Comparison of ENCODE assay signal across 8 cellular contexts in the genomic region with DNA sequence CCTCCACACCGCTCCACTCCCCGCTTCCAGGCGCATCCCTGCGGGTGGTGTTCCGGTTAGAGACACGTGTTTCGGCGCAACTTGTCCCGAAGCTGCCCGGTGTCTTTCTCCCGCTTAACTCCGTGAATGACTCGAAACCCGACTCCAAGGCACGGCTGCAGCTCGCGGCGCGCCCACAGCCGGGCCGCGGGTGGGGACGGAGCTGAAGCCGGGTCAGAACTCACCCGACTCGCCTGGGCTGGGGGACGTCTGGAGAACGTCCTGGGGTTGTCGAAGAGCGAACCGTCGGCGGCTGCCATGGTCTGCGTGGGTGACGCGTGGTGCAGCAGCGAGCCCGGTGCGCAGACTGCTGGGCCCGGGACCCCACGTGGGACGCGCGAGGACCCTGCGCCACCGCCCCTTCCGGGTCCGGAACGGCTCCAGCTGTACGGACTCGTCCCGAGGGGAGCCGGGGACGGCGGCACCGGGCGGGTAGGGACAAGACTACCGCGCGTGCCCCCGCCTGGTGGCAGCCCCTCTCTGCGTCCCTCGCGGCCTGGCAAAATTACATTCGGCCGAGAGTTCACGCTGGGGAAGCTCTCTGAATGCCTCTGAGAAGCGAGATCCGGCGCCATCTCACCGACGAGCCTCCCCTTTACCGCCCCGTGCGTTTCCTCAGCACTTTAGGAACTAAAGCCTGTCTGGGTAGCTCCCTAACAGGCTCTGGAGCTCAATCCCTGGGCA. TPM values are rescaled to one million over a fixed set of nuclear protein-coding genes. Genes with fewer than 3 reads are reported as not detected.
A peak's percentile ranks its signal among the peaks of the same experiment; 100 is the strongest.
DNase-seq lines count a peak whose midpoint lies in the region; ATAC-seq and TF ChIP-seq lines count a peak whose summit lies in the region.

TSS of gene DDX31 (minus strand) at position 348 of the 723 bp plus-strand sequence. CDS start at position 299, 49 bp downstream.

- H2AK5ac ChIP-seq in IMR-90 (ENCODE audit: low read depth, low read length), result peak within 1 kb of the TSS; percentile 68

- H3K79me1 ChIP-seq in IMR-90 (ENCODE audit: low read depth in 1 of 2, low read length in 2 of 2), result peaks cover 16 to 66% of the 10 kb centered on the region in 2 experiments

- no peaks in the 10 kb centered on the region for H3K9me3 ChIP-seq in IMR-90 (ENCODE audit: control insufficient read depth, insufficient read depth, low read length)

- H4K20me1 ChIP-seq in IMR-90 (ENCODE audit: insufficient read depth, low read length), result peaks cover 49% of the 10 kb centered on the region

- peak within 1 kb of the TSS; percentile 95 for H3K56ac ChIP-seq in IMR-90 (ENCODE audit: extremely low read depth, insufficient read depth, low read length)

- no peak within 1 kb of the TSS for H2BK20ac ChIP-seq in IMR-90 (ENCODE audit: low read depth, low read length)

- H2BK15ac ChIP-seq in IMR-90 (ENCODE audit: low read depth, low read length), result peak within 1 kb of the TSS; percentile 96; the same call in 2 of the 3 replicates

- peak within 1 kb of the TSS; percentile 93 for H3K23ac ChIP-seq in IMR-90 (ENCODE audit: low read depth, low read length)

- TF ChIP-seq RAD21 in IMR-90 (IDR thresholded peaks at IDR 0.05; ENCODE audit: low read length), result no peak

- no peak for TF ChIP-seq CTCF in IMR-90 (conservative IDR thresholded peaks at IDR 0.05; ENCODE audit: low read depth, low read length)
- no peak for TF ChIP-seq CTCF in RWPE1 (conservative IDR thresholded peaks at IDR 0.05; ENCODE audit: low read depth)
- no peak for TF ChIP-seq CTCF in fibroblast of pulmonary artery (IDR thresholded peaks at IDR 0.05; ENCODE audit: low read length, missing control alignments)
- no peak for TF ChIP-seq CTCF in nephron (IDR thresholded peaks at IDR 0.05; ENCODE audit: unreplicated experiment in 3 of 3)

- no peaks in the 10 kb centered on the region for H3K27me3 Mint-ChIP-seq in nephron (ENCODE audit: low read depth)

- peak within 1 kb of the TSS; percentile 100 for H2AFZ ChIP-seq in IMR-90 (replicated peaks; ENCODE audit: low read length, poor library complexity)

- peak within 1 kb of the TSS; percentile 88 for H2BK5ac ChIP-seq in IMR-90 (ENCODE audit: low read depth, low read length, poor library complexity, severe bottlenecking)

- H3K36me3 ChIP-seq in IMR-90 (ENCODE audit: control insufficient read depth, insufficient read depth, low read length), result no peaks in the 10 kb centered on the region

- H2AK9ac ChIP-seq in IMR-90 (replicated peaks; ENCODE audit: low read depth, low read length, poor library complexity), result peak within 1 kb of the TSS; percentile 99

- H3K4ac ChIP-seq in IMR-90 (ENCODE audit: low read depth, low read length), result peak within 1 kb of the TSS; percentile 97

- peak within 1 kb of the TSS; percentile 79 for H3K4me2 ChIP-seq in IMR-90 (ENCODE audit: low read depth, low read length)

- H3K9ac ChIP-seq in IMR-90 (ENCODE audit: low read depth, low read length), result peak within 1 kb of the TSS; percentile 92

- H3K9me1 ChIP-seq in IMR-90 (ENCODE audit: insufficient read depth, low read length), result peaks cover 8% of the 10 kb centered on the region

- peak within 1 kb of the TSS; percentile 88 to 97 (median 96) for H3K27ac Mint-ChIP-seq in nephron

- H3K4me1 Mint-ChIP-seq in nephron, result peaks cover 32% of the 10 kb centered on the region

- peak within 1 kb of the TSS; percentile 70 for H3K18ac ChIP-seq in IMR-90 (ENCODE audit: low read depth, low read length)

- ATAC-seq in GM21526 (IDR thresholded peaks at IDR 0.05; ENCODE audit: low FRiP score, unreplicated experiment) (peak; percentile 73), IMR-90 (ENCODE audit: low read depth) (peak; percentile 92)

- H3K36me3 Mint-ChIP-seq in nephron (ENCODE audit: low read depth), result peaks cover 12% of the 10 kb centered on the region

- no peaks in the 10 kb centered on the region for H3K9me3 Mint-ChIP-seq in nephron

- H4K5ac ChIP-seq in IMR-90 (ENCODE audit: low read depth, low read length), result peak within 1 kb of the TSS; percentile 88

- intact Hi-C loops in IMR-90 (cut with micrococcal nuclease), result loop anchor here (2.0 to 10.0 kb wide), 3 partner anchors 95 to 233 kb away; no protein-coding TSS in a partner anchor

- peak within 1 kb of the TSS; percentile 98 for H4K91ac ChIP-seq in IMR-90 (ENCODE audit: insufficient read depth, low read depth, low read length)

- H3K4me3 Mint-ChIP-seq in nephron, result peak within 1 kb of the TSS; percentile 91 to 98 (median 93)

- POLR2A ChIA-PET in IMR-90 (lab: Charles Lee; ENCODE audit: unreplicated experiment), result interaction anchor here (0.6 kb wide), 1 partner anchor 17 kb away, joined by 3 read pairs; no protein-coding TSS in a partner anchor
- POLR2A ChIA-PET in RWPE1 (lab: Yijun Ruan, JAX; ENCODE audit: low non-redundant PET), result interaction anchor here (0.8 to 1.3 kb wide), 4 partner anchors 11 to 102 kb away, joined by 3 to 4 read pairs (median 4); no protein-coding TSS in a partner anchor

- in situ Hi-C loops in IMR-90 (cut with MboI; ENCODE audit: low sequenced_read_pairs), result no loop called here

- H3K4me3 ChIP-seq in IMR-90 (ENCODE audit: insufficient read depth, low read depth, low read length), result peak within 1 kb of the TSS; percentile 72
- peak within 1 kb of the TSS; percentile 98 for H3K4me3 ChIP-seq in fibroblast of pulmonary artery (replicated peaks; ENCODE audit: low read depth, low read length)

- no peaks in the 10 kb centered on the region for H3K27me3 ChIP-seq in IMR-90 (ENCODE audit: control insufficient read depth, insufficient read depth, low read length)

- peak within 1 kb of the TSS; percentile 96 for H2BK120ac ChIP-seq in IMR-90 (ENCODE audit: low read depth, low read length)

- no TSS peak for BruUV-seq in IMR-90 (replicated peaks; lab: Mats Ljungman, UMichigan)

- DNase-seq in DMS114 treated with DMSO at 0.1 percent for 48 hours (lab: John Stamatoyannopoulos, UW; ENCODE audit: unreplicated experiment), result peak; percentile 64
- DNase-seq in IMR-90, result peak; percentile 76
- DNase-seq in RWPE1 (ENCODE audit: low spot score), result peak; percentile 89
- DNase-seq in activated T-helper 9 cell treated with anti-CD3 and anti-CD28 coated beads, Interleukin-2, amount 50 U/mL, for 16 hours (ENCODE audit: low read depth), result peak; percentile 83
- DNase-seq in fibroblast of pulmonary artery (ENCODE audit: low read depth), result peak; percentile 80
- DNase-seq in stimulated activated naive CD4-positive, alpha-beta T cell treated with Interleukin-2 at 50 U/mL for 16 hours (lab: John Stamatoyannopoulos, UW), result peak; percentile 85

- CTCF ChIA-PET in IMR-90 (lab: Yijun Ruan, JAX), result no interaction called here
- CTCF ChIA-PET in RWPE1 (lab: Yijun Ruan, JAX), result interaction anchor here (0.6 to 1.1 kb wide), 6 partner anchors 14 to 302 kb away, joined by 3 to 5 read pairs (median 4); no protein-coding TSS in a partner anchor

- WGBS in IMR-90 (ENCODE audit: extremely low coverage in 2 of 2, insufficient read length in 1 of 2), 2 experiments, result 0% methylated on average over 21 of the region's 75 CpGs; no CpG with 5 or more reads in 1 of the 2 experiments

- dilution Hi-C loops in IMR-90 (cut with HindIII; ENCODE audit: low sequenced_read_pairs, unreplicated experiment), result no loop called here

- peak; percentile 89 for TF ChIP-seq POLR2A in IMR-90 (IDR thresholded peaks at IDR 0.05; ENCODE audit: low read depth, low read length)

- H3K27ac ChIP-seq in IMR-90 (ENCODE audit: insufficient read depth, low read length) (peak within 1 kb of the TSS; percentile 95), RWPE1 (peak within 1 kb of the TSS; percentile 100)

- peak within 1 kb of the TSS; percentile 97 for H3K14ac ChIP-seq in IMR-90 (replicated peaks; ENCODE audit: low read depth, low read length)

- peaks cover 2% of the 10 kb centered on the region; the same call in 1 of the 2 replicates for H3K4me1 ChIP-seq in IMR-90 (ENCODE audit: control insufficient read depth, insufficient read depth, low read length)

- H4K8ac ChIP-seq in IMR-90 (ENCODE audit: low read depth in 2 of 2, low read length in 2 of 2), result peak within 1 kb of the TSS; percentile 91 to 99

TF ChIP-seq in IMR-90, 13 proteins besides CTCF, POLR2A, EP300 and RAD21:
- TF ChIP-seq BHLHE40 (IDR thresholded peaks at IDR 0.05; ENCODE audit: low read depth, low read length) (0 out of 2 replicates have a peak, but pooled peaks have one; percentile 4), MAZ (IDR thresholded peaks at IDR 0.05; ENCODE audit: borderline replicate concordance, low read depth, low read length) (peak; percentile 78; the same call in 1 of the 2 replicates), RFX5 (IDR thresholded peaks at IDR 0.05; ENCODE audit: low read depth, low read length) (no peak), MXI1 (IDR thresholded peaks at IDR 0.05; ENCODE audit: borderline replicate concordance, low read depth, low read length) (peak; percentile 97)
- TF ChIP-seq, protein P1, sequence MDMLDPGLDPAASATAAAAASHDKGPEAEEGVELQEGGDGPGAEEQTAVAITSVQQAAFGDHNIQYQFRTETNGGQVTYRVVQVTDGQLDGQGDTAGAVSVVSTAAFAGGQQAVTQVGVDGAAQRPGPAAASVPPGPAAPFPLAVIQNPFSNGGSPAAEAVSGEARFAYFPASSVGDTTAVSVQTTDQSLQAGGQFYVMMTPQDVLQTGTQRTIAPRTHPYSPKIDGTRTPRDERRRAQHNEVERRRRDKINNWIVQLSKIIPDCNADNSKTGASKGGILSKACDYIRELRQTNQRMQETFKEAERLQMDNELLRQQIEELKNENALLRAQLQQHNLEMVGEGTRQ (IDR thresholded peaks at IDR 0.05; ENCODE audit: low read depth, low read length), result peak; percentile 86

RNA-seq across cellular contexts. Expression of gene DDX31, which starts in this region (rescaled TPM):
- 12.5 and 14.0 TPM in 2 replicates for total RNA-seq in IMR-90 (2012; rRNA removed)
- 9.5 and 10.7 TPM in 2 replicates for polyA plus RNA-seq in IMR-90 (2012; rRNA removed)
- polyA plus RNA-seq in IMR-90 (2012; cell fraction: cytosol; rRNA removed), result 3.5 and 5.1 TPM in 2 replicates
- 9.5 and 21.4 TPM in 2 replicates for polyA plus RNA-seq in IMR-90 (2012; cell fraction: nucleus; rRNA removed; ENCODE audit: low replicate concordance)

Comparison
In these comparisons a context has a peak if more than half of its experiments do, and no peak if none do; other contexts are left out.
1. Peak in every context shown above with its lines: DNase-seq, ATAC-seq, H3K4me3 ChIP-seq and H3K27ac ChIP-seq.